9 cellular contexts compared by ENCODE assay signal in genomic region chr6:145733770-145734169, GRCh38. TPM values are rescaled to one million over a fixed set of nuclear protein-coding genes. Genes with fewer than 3 reads are reported as not detected.
DNase-seq lines count a peak whose midpoint lies in the region; ATAC-seq, FAIRE-seq and TF ChIP-seq lines count a peak whose summit lies in the region.
"Had no signal": no experiment of that assay in that cellular context is flagged by ENCODE, and none has a peak within 500 bp of the region (broad histone marks: within the 10 kb centered on the region; RNA-seq: fewer than 3 reads in every experiment).

No MANE protein-coding gene starts in this region.

- no peak for FAIRE-seq in HepG2 (lab: Jason Lieb, UNC)

- CTCF ChIA-PET in HepG2 (lab: Yijun Ruan, JAX; ENCODE audit: low intra/inter-chr PET ratio, low total read pairs) = no interaction called here

- TF ChIP-seq CTCF in HepG2 (CRISPR knock-in tag; IDR thresholded peaks at IDR 0.05) (no peak), right lobe of liver (IDR thresholded peaks at IDR 0.05) (no peak), vagina (IDR thresholded peaks at IDR 0.05) (no peak)

- 86% methylated on average over 3 of the region's 3 CpGs for WGBS in HepG2 (ENCODE audit: low lambda C conversion rate)
- WGBS in right lobe of liver (ENCODE audit: insufficient coverage, low coverage, low lambda C conversion rate, missing lambda C conversion rate) = 24% methylated on average over 3 of the region's 3 CpGs

- H3K36me3 ChIP-seq in HepG2 (replicated peaks in 1 of 2; ENCODE audit: control insufficient read depth in 1 of 2, insufficient read depth in 2 of 2, low read length in 2 of 2) (no peaks in the 10 kb centered on the region), right lobe of liver (no peaks in the 10 kb centered on the region), SJSA1 (no peaks in the 10 kb centered on the region), iPS-15b (ENCODE audit: control insufficient read depth, insufficient read depth, low read length) (peaks cover 2% of the 10 kb centered on the region), vagina (no peaks in the 10 kb centered on the region)

- no peak for TF ChIP-seq RAD21 in HepG2 (CRISPR knock-in tag; IDR thresholded peaks at IDR 0.05)

- POLR2A ChIA-PET in HepG2 (lab: Yijun Ruan, JAX) = interaction anchor here (1.6 kb wide), 1 partner anchor 81 kb away, joined by 6 read pairs; the partner anchor contains the start of gene FBXO30

- no peak for TF ChIP-seq EP300 in HepG2 (IDR thresholded peaks at IDR 0.05; ENCODE audit: low read depth in 2 of 2, low read length in 2 of 2)
- TF ChIP-seq EP300 in HepG2 (CRISPR knock-in tag; IDR thresholded peaks at IDR 0.05; ENCODE audit: borderline replicate concordance) = no peak

- H3K4me3 ChIP-seq in HepG2 (replicated peaks in 1 of 3; ENCODE audit: insufficient read depth in 1 of 3, low read depth in 2 of 3, low read length in 3 of 3) (peak overlapping the region in 2 of 3 experiments; percentile 70 to 78; a peak in 3 of 6 replicates), right lobe of liver (no peak overlapping the region), SJSA1 (peak overlapping the region; percentile 74; the same call in 1 of the 2 replicates), iPS-15b (ENCODE audit: low read depth, low read length) (peak overlapping the region; percentile 65), vagina (peak overlapping the region in 1 of 2 donors; percentile 74)

- H3K27me3 ChIP-seq in HepG2 (ENCODE audit: control insufficient read depth in 1 of 2, insufficient read depth in 2 of 2, low read length in 2 of 2) = no peaks in the 10 kb centered on the region
- no peaks in the 10 kb centered on the region for H3K27me3 ChIP-seq in right lobe of liver
- no peaks in the 10 kb centered on the region for H3K27me3 ChIP-seq in SJSA1 (replicated peaks)
- H3K27me3 ChIP-seq in iPS-15b (ENCODE audit: control insufficient read depth, insufficient read depth, low read length) = no peaks in the 10 kb centered on the region
- no peaks in the 10 kb centered on the region for H3K27me3 ChIP-seq in vagina

- DNase-seq in HepG2 (ENCODE audit: low spot score) (no peak), right lobe of liver (no peak), SJSA1 (ENCODE audit: low read depth in 1 of 2, low spot score in 2 of 2) (peak in 1 of 2 experiments; percentile 19), vagina (ENCODE audit: extremely low spot score in 2 of 2) (no peak), HK-2 (ENCODE audit: unreplicated experiment) (no peak)
- DNase-seq in activated CD4-positive, CD25-positive, alpha-beta regulatory T cell (lab: John Stamatoyannopoulos, UW) = no peak
- DNase-seq: stimulated activated CD4-positive, alpha-beta T cell treated with anti-CD3 and anti-CD28 coated beads, Interleukin-12 subunit alpha, Interleukin-12 subunit beta, amount 100 ng/mL, for 4 hours had no signal

- H3K27ac ChIP-seq in HepG2 (ENCODE audit: extremely low read length, insufficient read depth, low read length) = peak overlapping the region; percentile 96
- H3K27ac ChIP-seq in right lobe of liver = peak overlapping the region in 1 of 3 donors; percentile 97
- no peak overlapping the region for H3K27ac ChIP-seq in SJSA1
- H3K27ac ChIP-seq in vagina = no peak overlapping the region

- H3K9ac ChIP-seq in HepG2 (ENCODE audit: insufficient read depth, low read depth, low read length) = peak overlapping the region; percentile 89; the same call in 1 of the 2 replicates
- no peak overlapping the region for H3K9ac ChIP-seq in iPS-15b (ENCODE audit: low read depth, low read length)

- H3K4me1 ChIP-seq in HepG2 (ENCODE audit: insufficient read depth, low read length) = peaks cover 24% of the 10 kb centered on the region
- peaks cover 0 to 4% (median under 1%) of the 10 kb centered on the region in 4 donors for H3K4me1 ChIP-seq in right lobe of liver
- peaks cover 14% of the 10 kb centered on the region for H3K4me1 ChIP-seq in SJSA1 (replicated peaks)
- H3K4me1 ChIP-seq in iPS-15b (ENCODE audit: control insufficient read depth, insufficient read depth, low read length) = peaks cover 2% of the 10 kb centered on the region
- peaks cover 10% of the 10 kb centered on the region for H3K4me1 ChIP-seq in vagina

- H3K9me3 ChIP-seq in HepG2 (ENCODE audit: low read length) (peaks cover 16% of the 10 kb centered on the region), right lobe of liver (no peaks in the 10 kb centered on the region), SJSA1 (replicated peaks) (no peaks in the 10 kb centered on the region), iPS-15b (ENCODE audit: control insufficient read depth, insufficient read depth, low read length) (no peaks in the 10 kb centered on the region), vagina (no peaks in the 10 kb centered on the region)

- in situ Hi-C loops in HepG2 (cut with HindIII; ENCODE audit: extremely low pct_ligation_motif_present, low pct_unique_long_range_greater_than_20kb) = no loop called here

- H3K79me2 ChIP-seq in HepG2 (ENCODE audit: insufficient read depth, low read length) = peaks cover 4% of the 10 kb centered on the region

- no TSS peak for BruUV-seq in HepG2 (replicated peaks; lab: Mats Ljungman, UMichigan)

- peak overlapping the region; percentile 84 for H3K4me2 ChIP-seq in HepG2 (ENCODE audit: low read depth, low read length)

- no peaks in the 10 kb centered on the region for H4K20me1 ChIP-seq in HepG2 (ENCODE audit: insufficient read depth, low read length)

- TF ChIP-seq POLR2A in HepG2 (IDR thresholded peaks at IDR 0.05; ENCODE audit: insufficient read depth in 1 of 2, low read depth in 2 of 2, low read length in 2 of 2) = no peak
- TF ChIP-seq POLR2A in right lobe of liver (IDR thresholded peaks at IDR 0.05) = no peak
- TF ChIP-seq POLR2A in vagina (IDR thresholded peaks at IDR 0.05) = no peak

- intact Hi-C loops in HepG2 (cut with micrococcal nuclease; ENCODE audit: unreplicated experiment) (loop anchor here (1.0 to 10.0 kb wide), 3 partner anchors 82 to 811 kb away; partner anchors contain the start of gene RAB32), right lobe of liver (cut with DNase I) (no loop called here), vagina (cut with DNase I) (loop anchor here (10.0 kb wide), 1 partner anchor 81 kb away; the partner anchor contains the start of gene FBXO30)

- peak overlapping the region; percentile 48 for H2AFZ ChIP-seq in HepG2 (ENCODE audit: low read length)

- ATAC-seq in HepG2 = no peak
- no peak for ATAC-seq in right lobe of liver
- no peak for ATAC-seq in HG02588 (IDR thresholded peaks at IDR 0.05; ENCODE audit: unreplicated experiment)

TF ChIP-seq in HepG2, 621 proteins besides CTCF, POLR2A, EP300 and RAD21 (continues in another document):
- TF ChIP-seq ZNF281 (CRISPR knock-in tag; IDR thresholded peaks at IDR 0.05; ENCODE audit: borderline replicate concordance) (no peak), SIX4 (CRISPR knock-in tag; IDR thresholded peaks at IDR 0.05) (no peak), ZNF567 (CRISPR knock-in tag; IDR thresholded peaks at IDR 0.05; ENCODE audit: borderline replicate concordance) (no peak)

RNA-seq across cellular contexts. Expression of gene EPM2A, which starts 1.6 kb away (rescaled TPM):
- total RNA-seq in HepG2 (2016; rRNA removed; fragmentation: Illumina TruSeq; extraction: Trizol) (9.2 and 9.9 TPM in 2 replicates), right lobe of liver (1 to 10 TPM; 4.7 to 8.7 (median 6.8) TPM), vagina (14.0 TPM)
- 8.8 and 15.2 TPM in 2 replicates for total RNA-seq in HepG2 (2016; cell fraction: cytosol; rRNA removed; fragmentation: Illumina TruSeq; extraction: Trizol; ENCODE audit: low read depth)
- total RNA-seq in HepG2 (2016; cell fraction: insoluble cytoplasmic fraction; rRNA removed; fragmentation: Illumina TruSeq; extraction: Trizol) = 10.6 and 10.7 TPM in 2 replicates
- total RNA-seq in HepG2 (2016; cell fraction: membrane; rRNA removed; fragmentation: Illumina TruSeq; extraction: Trizol) = 9.2 and 10.4 TPM in 2 replicates
- total RNA-seq in HepG2 (2016; cell fraction: nucleus; rRNA removed; fragmentation: Illumina TruSeq; extraction: Trizol) = 14.1 and 16.8 TPM in 2 replicates
- polyA plus RNA-seq in HepG2 (2011; rRNA removed) = 4.6 and 6.7 TPM in 2 replicates
- 4.8 and 5.6 TPM in 2 replicates for polyA plus RNA-seq in HepG2 (2011; cell fraction: cytosol; rRNA removed)
- polyA plus RNA-seq in HepG2 (2011; cell fraction: nucleus; rRNA removed) = 11.4 and 11.7 TPM in 2 replicates
- polyA plus RNA-seq in HepG2 (2012) = 5.2 TPM in 2 replicates
- polyA plus RNA-seq in HepG2 (2016; cell fraction: cytosol; fragmentation: Illumina TruSeq; extraction: Trizol; ENCODE audit: low read depth) = 3.9 and 4.2 TPM in 2 replicates
- 7.7 and 8.5 TPM in 2 replicates for polyA plus RNA-seq in HepG2 (2016; cell fraction: insoluble cytoplasmic fraction; fragmentation: Illumina TruSeq; extraction: Trizol; ENCODE audit: low read depth)
- 7.6 and 8.0 TPM in 2 replicates for polyA plus RNA-seq in HepG2 (2016; cell fraction: membrane; fragmentation: Illumina TruSeq; extraction: Trizol; ENCODE audit: low read depth)
- 9.1 and 12.4 TPM in 2 replicates for polyA plus RNA-seq in HepG2 (2016; cell fraction: nucleus; fragmentation: Illumina TruSeq; extraction: Trizol; ENCODE audit: insufficient read depth, low read depth)
- 4.9 and 11.6 TPM in 2 replicates for polyA minus RNA-seq in HepG2 (2011; rRNA and poly(A)+ RNA removed; ENCODE audit: low replicate concordance)
- polyA minus RNA-seq in HepG2 (2011; cell fraction: cytosol; rRNA and poly(A)+ RNA removed) = 6.4 and 6.9 TPM in 2 replicates
- polyA minus RNA-seq in HepG2 (2011; cell fraction: nucleus; rRNA and poly(A)+ RNA removed) = 33.6 and 34.5 TPM in 2 replicates
- 3.4 and 6.2 TPM in 2 replicates for total RNA-seq in SJSA1 (2014; rRNA removed; shearing (Covaris generic))

Comparison
In these comparisons a context has a peak if more than half of its experiments do, and no peak if none do; other contexts are left out.
1. H3K4me3 ChIP-seq: peak in HepG2 (2 of 3), SJSA1 (single experiment) and iPS-15b (single experiment); none in right lobe of liver (0 of 3).
2. intact Hi-C loops: an anchor here in HepG2 (1.0 to 10.0 kb wide) and vagina (10.0 kb wide); none called in right lobe of liver.